ENCODE assay signal across 30 cellular contexts in the genomic region with DNA sequence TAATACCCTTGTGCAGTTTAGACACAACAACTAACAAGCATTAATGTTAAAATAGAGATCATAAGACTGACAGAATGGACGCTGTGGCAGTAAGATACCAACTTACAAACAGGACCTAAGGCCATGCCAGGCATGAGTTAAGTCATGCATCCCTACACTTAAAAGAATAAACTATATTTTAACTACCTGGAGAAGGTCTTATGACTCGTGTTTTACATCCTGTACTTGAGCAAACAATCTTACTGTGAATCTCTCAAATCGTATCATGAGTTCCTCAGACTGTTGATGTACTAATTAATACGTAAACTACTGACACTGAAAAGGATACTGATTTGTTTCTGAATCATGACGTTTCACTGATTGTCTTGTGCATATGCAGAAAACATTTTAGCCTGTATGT. TPM values are rescaled to one million over a fixed set of nuclear protein-coding genes. Genes with fewer than 3 reads are reported as not detected.
"Had no signal": no experiment of that assay in that cellular context is flagged by ENCODE, and none has a peak within 500 bp of the region (broad histone marks: within the 10 kb centered on the region; RNA-seq: fewer than 3 reads in every experiment).

No MANE protein-coding gene starts in this region.

- H3K27ac Mint-ChIP-seq: stimulated activated naive B cell treated with anti-CD40 and anti-IgM and Interleukin-4, amounts not matched to agents 10 μg/mL and 1 μg/mL and 100 μg/mL, for 72 hours; stimulated activated naive CD8-positive, alpha-beta T cell treated with anti-CD3 and anti-CD28 coated beads, Interleukin-15, Interleukin-2, amounts not matched to agents 100 ng/mL and 50 ng/mL, for 24 hours had no signal

- H3K36me3 ChIP-seq: esophagus muscularis mucosa, heart right ventricle, lower lobe of right lung, thoracic aorta, tibial nerve, vagina had no signal

- H3K27me3 Mint-ChIP-seq: progenitor cell of endocrine pancreas; stimulated activated naive B cell treated with anti-CD40 and anti-IgM and Interleukin-4, amounts not matched to agents 10 μg/mL and 1 μg/mL and 100 μg/mL, for 72 hours; stimulated activated naive CD8-positive, alpha-beta T cell treated with anti-CD3 and anti-CD28 coated beads, Interleukin-15, Interleukin-2, amounts not matched to agents 100 ng/mL and 50 ng/mL, for 24 hours had no signal

- H3K4me3 Mint-ChIP-seq: stimulated activated naive CD8-positive, alpha-beta T cell treated with anti-CD3 and anti-CD28 coated beads, Interleukin-15, Interleukin-2, amounts not matched to agents 100 ng/mL and 50 ng/mL, for 24 hours had no signal

- H3K4me3 ChIP-seq: coronary artery, esophagus muscularis mucosa, heart right ventricle, lower lobe of right lung, skin epidermis, thoracic aorta, tibial nerve, vagina had no signal

- ATAC-seq: heart right ventricle; left ventricle myocardium superior; lower lobe of right lung; natural killer cell; right cardiac atrium; stimulated activated naive B cell treated with anti-CD40 and anti-IgM and Interleukin-4, amounts not matched to agents 10 μg/mL and 1 μg/mL and 100 μg/mL, for 72 hours had no signal

- DNase-seq: dermis blood vessel endothelial cell; effector memory CD4-positive, alpha-beta T cell; foreskin melanocyte; glutamatergic neuron; heart right ventricle; hypothalamus; immature natural killer cell; islet precursor cell; kidney glomerular epithelial cell; left ventricle myocardium superior; lower lobe of right lung; natural killer cell; right cardiac atrium; stimulated activated CD4-positive, alpha-beta T cell treated with anti-CD3 and anti-CD28 coated beads, Interleukin-15, amount 100 ng/mL, for 24 hours; stimulated activated CD4-positive, alpha-beta T cell treated with anti-CD3 and anti-CD28 coated beads, Interleukin-2, amount 100 ng/mL, for 48 hours; stimulated activated naive B cell treated with anti-CD40 and anti-IgM and Interleukin-4, amounts not matched to agents 10 μg/mL and 1 μg/mL and 100 μg/mL, for 72 hours had no signal

- H3K27ac ChIP-seq: coronary artery, esophagus muscularis mucosa, heart right ventricle, lower lobe of right lung, skin epidermis, thoracic aorta, vagina had no signal

- H3K9me3 ChIP-seq: esophagus muscularis mucosa, heart right ventricle, lower lobe of right lung, thoracic aorta, tibial nerve, vagina had no signal

- H3K4me1 ChIP-seq: parathyroid adenoma had no signal

- H3K9me3 Mint-ChIP-seq: immature natural killer cell; natural killer cell; neural crest cell; stimulated activated naive B cell treated with anti-CD40 and anti-IgM and Interleukin-4, amounts not matched to agents 10 μg/mL and 1 μg/mL and 100 μg/mL, for 72 hours; stimulated activated naive CD8-positive, alpha-beta T cell treated with anti-CD3 and anti-CD28 coated beads, Interleukin-15, Interleukin-2, amounts not matched to agents 100 ng/mL and 50 ng/mL, for 24 hours had no signal

- H3K36me3 Mint-ChIP-seq: immature natural killer cell; natural killer cell; stimulated activated naive B cell treated with anti-CD40 and anti-IgM and Interleukin-4, amounts not matched to agents 10 μg/mL and 1 μg/mL and 100 μg/mL, for 72 hours had no signal

- H3K27me3 ChIP-seq: esophagus muscularis mucosa, heart right ventricle, tibial nerve, vagina had no signal

RNA-seq across cellular contexts. Expression of a gene that starts 2.0 kb away (rescaled TPM):
- total RNA-seq: dermis blood vessel endothelial cell, endothelial cell of umbilical vein, fibroblast of lung, left ventricle myocardium superior, myocyte, osteoblast, right cardiac atrium, vagina had no signal
- polyA plus RNA-seq: fibroblast of lung, right cardiac atrium had no signal

RNA-seq across cellular contexts. Expression of a gene that starts 15.6 kb away (rescaled TPM):
- total RNA-seq: myocyte had no signal
